In the genomic region with DNA sequence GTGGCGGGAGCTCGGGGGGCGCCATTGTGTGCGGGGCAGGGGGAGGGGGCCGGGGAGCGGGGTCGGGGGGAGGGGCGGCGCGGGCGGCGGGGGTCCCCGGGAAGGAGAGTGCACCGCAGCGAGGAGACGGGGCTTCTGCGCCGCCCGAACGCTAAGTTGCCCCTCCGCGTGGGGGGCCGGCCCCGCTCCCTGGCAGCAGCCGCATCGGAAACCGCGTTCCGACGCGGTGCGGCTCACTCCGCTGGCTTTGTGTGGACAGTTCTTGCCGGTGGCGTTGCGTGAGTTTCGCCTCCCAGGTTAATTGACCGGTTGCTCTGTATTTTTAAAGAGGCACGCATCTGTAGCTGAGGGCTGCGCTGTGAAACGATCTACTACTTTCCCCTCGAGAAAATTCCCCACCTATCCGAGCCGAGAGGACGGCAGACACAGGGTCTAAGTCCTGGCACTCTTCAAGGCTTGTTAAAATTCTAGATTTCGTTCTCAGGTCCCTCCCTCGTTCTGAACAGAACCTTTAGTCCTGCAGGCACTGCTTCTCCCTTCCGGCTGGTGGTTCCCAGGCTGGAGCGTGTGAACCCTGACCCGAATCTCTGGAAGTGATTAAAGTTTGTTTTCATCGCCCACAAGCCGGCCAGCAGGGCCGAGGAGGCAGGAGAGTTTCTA, we compare ENCODE assay signal across 8 cellular contexts. TPM values are rescaled to one million over a fixed set of nuclear protein-coding genes. Genes with fewer than 3 reads are reported as not detected.
A peak's percentile ranks its signal among the peaks of the same experiment; 100 is the strongest.
DNase-seq lines count a peak whose midpoint lies in the region; ATAC-seq and TF ChIP-seq lines count a peak whose summit lies in the region.

No MANE protein-coding gene starts in this region.

- intact Hi-C loops in CD8-positive, alpha-beta T cell (cut with DNase I, micrococcal nuclease), result no loop called here
- intact Hi-C loops in IMR-90 (cut with micrococcal nuclease), result loop anchor here (1.0 kb wide), 2 partner anchors 32 to 37 kb away; no protein-coding TSS in a partner anchor
- intact Hi-C loops in dorsolateral prefrontal cortex (cut with DNase I), result no loop called here
- intact Hi-C loops in CD14-positive monocyte (cut with micrococcal nuclease), result no loop called here

- H3K9me3 ChIP-seq in CD8-positive, alpha-beta T cell (ENCODE audit: low read length), result no peaks in the 10 kb centered on the region
- peaks cover 10% of the 10 kb centered on the region; the same call in 1 of the 2 replicates for H3K9me3 ChIP-seq in IMR-90 (ENCODE audit: control insufficient read depth, insufficient read depth, low read length)
- H3K9me3 ChIP-seq in mesenchymal stem cell (ENCODE audit: control insufficient read depth, low read length), result no peaks in the 10 kb centered on the region

- peak overlapping the region; percentile 18; the same call in 1 of the 2 replicates for H3K9ac ChIP-seq in IMR-90 (ENCODE audit: low read depth, low read length)
- peak overlapping the region; percentile 87 for H3K9ac ChIP-seq in mesenchymal stem cell (ENCODE audit: low read length)

- no peak overlapping the region; the same call in 1 of the 2 replicates for H3K18ac ChIP-seq in IMR-90 (ENCODE audit: low read depth, low read length)
- H3K18ac ChIP-seq in mesenchymal stem cell (ENCODE audit: low read depth in 1 of 2, low read length in 2 of 2), result no peak overlapping the region

- H2BK12ac ChIP-seq in mesenchymal stem cell (ENCODE audit: low read length in 2 of 2), result peak overlapping the region in 1 of 2 experiments; percentile 38

- no peak overlapping the region for H3K27ac ChIP-seq in CD8-positive, alpha-beta T cell (ENCODE audit: low read depth, low read length)
- H3K27ac ChIP-seq in IMR-90 (ENCODE audit: insufficient read depth, low read length) (peak overlapping the region; percentile 27; the same call in 1 of the 2 replicates), dorsolateral prefrontal cortex (peak overlapping the region in 50 of 59 donors; percentile 2 to 90 (median 69)), mesenchymal stem cell (ENCODE audit: low read length, poor library complexity, severe bottlenecking) (no peak overlapping the region), urinary bladder (ENCODE audit: low read depth) (peak overlapping the region; percentile 80)

- H4K20me1 ChIP-seq in IMR-90 (ENCODE audit: insufficient read depth, low read length), result no peaks in the 10 kb centered on the region

- H3K4me1 Mint-ChIP-seq in CD8-positive, alpha-beta T cell (ENCODE audit: low read depth), result peaks cover 15% of the 10 kb centered on the region
- peaks cover 11% of the 10 kb centered on the region for H3K4me1 Mint-ChIP-seq in CD14-positive monocyte

- H4K5ac ChIP-seq in IMR-90 (ENCODE audit: low read depth, low read length), result no peak overlapping the region

- H3K9me1 ChIP-seq in IMR-90 (ENCODE audit: insufficient read depth, low read length), result 0 out of 2 replicates have a peak, but pooled peaks cover 3% of the 10 kb centered on the region

- H3K4me3 Mint-ChIP-seq in CD8-positive, alpha-beta T cell, result peak overlapping the region; percentile 87
- peak overlapping the region in 1 of 2 donors; percentile 89 for H3K4me3 Mint-ChIP-seq in CD14-positive monocyte

- no peak for ATAC-seq in CD8-positive, alpha-beta T cell
- peak; percentile 52 for ATAC-seq in IMR-90 (ENCODE audit: low read depth)

- no peak for DNase-seq in CD8-positive, alpha-beta T cell
- DNase-seq in IMR-90 (peak; percentile 87), dorsolateral prefrontal cortex (peak in 2 of 10 donors; percentile 9 to 26), mesenchymal stem cell (peak; percentile 94), CD14-positive monocyte (ENCODE audit: low spot score) (no peak), NCI-H187 treated with DMSO at 0.1 percent for 48 hours (lab: John Stamatoyannopoulos, UW) (no peak)
- DNase-seq in stimulated activated CD4-positive, alpha-beta T cell treated with anti-CD3 and anti-CD28 coated beads, Interleukin-12 subunit alpha, Interleukin-12 subunit beta, amount 100 ng/mL, for 4 hours, result no peak

- TF ChIP-seq CTCF in CD8-positive, alpha-beta T cell (IDR thresholded peaks at IDR 0.05), result no peak
- no peak for TF ChIP-seq CTCF in IMR-90 (conservative IDR thresholded peaks at IDR 0.05; ENCODE audit: low read depth, low read length)
- TF ChIP-seq CTCF in dorsolateral prefrontal cortex (IDR thresholded peaks at IDR 0.05 in 54 of 56, conservative IDR thresholded peaks at IDR 0.05 in 2 of 56; ENCODE audit: low read depth in 1 of 56, partially characterized antibody in 56 of 56), result no peak
- TF ChIP-seq CTCF in CD14-positive monocyte (IDR thresholded peaks at IDR 0.05), result no peak

- peaks cover 4% of the 10 kb centered on the region for H3K36me3 Mint-ChIP-seq in CD8-positive, alpha-beta T cell
- H3K36me3 Mint-ChIP-seq in CD14-positive monocyte, result peaks cover 3 to 7% of the 10 kb centered on the region in 2 donors

- H3K23ac ChIP-seq in IMR-90 (ENCODE audit: low read depth, low read length), result no peak overlapping the region
- H3K23ac ChIP-seq in mesenchymal stem cell (ENCODE audit: low read length in 2 of 2), result peak overlapping the region in 1 of 2 experiments; percentile 78

- H3K14ac ChIP-seq in IMR-90 (replicated peaks; ENCODE audit: low read depth, low read length) (0 out of 2 replicates have a peak overlapping the region, but pooled peaks have one; percentile 9), mesenchymal stem cell (ENCODE audit: low read length in 2 of 2) (no peak overlapping the region)

- H4K8ac ChIP-seq in IMR-90 (ENCODE audit: low read depth in 2 of 2, low read length in 2 of 2) (no peak overlapping the region), mesenchymal stem cell (ENCODE audit: low read length) (no peak overlapping the region)

- peaks cover 14% of the 10 kb centered on the region for H3K4me1 ChIP-seq in CD8-positive, alpha-beta T cell (ENCODE audit: insufficient read depth, low read length)
- H3K4me1 ChIP-seq in IMR-90 (ENCODE audit: control insufficient read depth, insufficient read depth, low read length), result peaks cover 6% of the 10 kb centered on the region; the same call in 1 of the 2 replicates
- peaks cover 13% of the 10 kb centered on the region for H3K4me1 ChIP-seq in mesenchymal stem cell (ENCODE audit: control insufficient read depth, insufficient read depth, low read depth, low read length)
- H3K4me1 ChIP-seq in urinary bladder (ENCODE audit: insufficient read depth), result peaks cover 4% of the 10 kb centered on the region

- TF ChIP-seq POLR2A in IMR-90 (IDR thresholded peaks at IDR 0.05; ENCODE audit: low read depth, low read length), result no peak

- H2AK5ac ChIP-seq in IMR-90 (ENCODE audit: low read depth, low read length), result no peak overlapping the region
- H2AK5ac ChIP-seq in mesenchymal stem cell (ENCODE audit: low read length, severe bottlenecking), result no peak overlapping the region

- H2BK15ac ChIP-seq in IMR-90 (ENCODE audit: low read depth, low read length) (no peak overlapping the region), mesenchymal stem cell (ENCODE audit: low read depth, poor library complexity, severe bottlenecking) (no peak overlapping the region)

- no peaks in the 10 kb centered on the region for H3K79me1 ChIP-seq in IMR-90 (ENCODE audit: low read depth in 1 of 2, low read length in 2 of 2)
- H3K79me1 ChIP-seq in mesenchymal stem cell (replicated peaks; ENCODE audit: low read length, poor library complexity, severe bottlenecking), result no peaks in the 10 kb centered on the region

- CTCF ChIA-PET in CD8-positive, alpha-beta T cell (lab: Charles Lee), result interaction anchor here (2.1 kb wide), 1 partner anchor 48 kb away, joined by 8 read pairs; no protein-coding TSS in a partner anchor
- CTCF ChIA-PET in IMR-90 (lab: Yijun Ruan, JAX), result interaction anchor here (0.6 to 1.3 kb wide), 3 partner anchors 11 to 65 kb away, joined by 3 read pairs; no protein-coding TSS in a partner anchor

- WGBS in IMR-90 (ENCODE audit: extremely low coverage in 2 of 2, insufficient read length in 1 of 2), 2 experiments, result 5% methylated on average over 16 of the region's 53 CpGs; no CpG with 5 or more reads in 1 of the 2 experiments
- under 1% methylated on average over 40 of the region's 53 CpGs for WGBS in mesenchymal stem cell
- WGBS in urinary bladder, result 2% methylated on average over 44 of the region's 53 CpGs

- H2BK120ac ChIP-seq in IMR-90 (ENCODE audit: low read depth, low read length) (no peak overlapping the region), mesenchymal stem cell (ENCODE audit: low read depth, low read length) (no peak overlapping the region)

- H2BK20ac ChIP-seq in IMR-90 (ENCODE audit: low read depth, low read length), result no peak overlapping the region

- no peak for TF ChIP-seq RAD21 in IMR-90 (IDR thresholded peaks at IDR 0.05; ENCODE audit: low read length)

- dilution Hi-C loops in IMR-90 (cut with HindIII; ENCODE audit: low sequenced_read_pairs, unreplicated experiment), result no loop called here

- H3K36me3 ChIP-seq in CD8-positive, alpha-beta T cell (ENCODE audit: insufficient read depth, low read length), result no peaks in the 10 kb centered on the region
- no peaks in the 10 kb centered on the region for H3K36me3 ChIP-seq in IMR-90 (ENCODE audit: control insufficient read depth, insufficient read depth, low read length)
- no peaks in the 10 kb centered on the region for H3K36me3 ChIP-seq in mesenchymal stem cell (ENCODE audit: control insufficient read depth in 1 of 2, insufficient read depth in 2 of 2, low read depth in 1 of 2, low read length in 2 of 2)
- H3K36me3 ChIP-seq in urinary bladder (ENCODE audit: insufficient read depth), result no peaks in the 10 kb centered on the region

- H2AFZ ChIP-seq in IMR-90 (replicated peaks; ENCODE audit: low read length, poor library complexity), result peak overlapping the region; percentile 64
- H2AFZ ChIP-seq in mesenchymal stem cell (ENCODE audit: low read depth, low read length), result peak overlapping the region; percentile 73

- peaks cover 34% of the 10 kb centered on the region for H3K27me3 ChIP-seq in CD8-positive, alpha-beta T cell (ENCODE audit: insufficient read depth, low read length)
- peaks cover 61% of the 10 kb centered on the region for H3K27me3 ChIP-seq in IMR-90 (ENCODE audit: control insufficient read depth, insufficient read depth, low read length)
- peaks cover 0 to 56% (median 0%) of the 10 kb centered on the region in 45 donors for H3K27me3 ChIP-seq in dorsolateral prefrontal cortex
- H3K27me3 ChIP-seq in mesenchymal stem cell (ENCODE audit: control insufficient read depth in 1 of 2, insufficient read depth in 1 of 2, low read length in 2 of 2), result peaks cover 32 to 55% of the 10 kb centered on the region in 2 experiments

- H3K4me2 ChIP-seq in IMR-90 (ENCODE audit: low read depth, low read length), result peak overlapping the region; percentile 79
- peak overlapping the region; percentile 97 for H3K4me2 ChIP-seq in mesenchymal stem cell (ENCODE audit: low read length, poor library complexity, severe bottlenecking)

- peaks cover 69% of the 10 kb centered on the region for H3K27me3 Mint-ChIP-seq in CD8-positive, alpha-beta T cell (ENCODE audit: low read depth)
- H3K27me3 Mint-ChIP-seq in CD14-positive monocyte (ENCODE audit: low read depth in 3 of 3), result peaks cover 68 to 77% (median 76%) of the 10 kb centered on the region in 3 donors

- peak overlapping the region; percentile 50 for H2AK9ac ChIP-seq in IMR-90 (replicated peaks; ENCODE audit: low read depth, low read length, poor library complexity)

- no peak overlapping the region for H4K91ac ChIP-seq in IMR-90 (ENCODE audit: insufficient read depth, low read depth, low read length)
- no peak overlapping the region for H4K91ac ChIP-seq in mesenchymal stem cell (ENCODE audit: low read length)

- H3K27ac Mint-ChIP-seq in CD8-positive, alpha-beta T cell, result peak overlapping the region; percentile 49
- no peak overlapping the region for H3K27ac Mint-ChIP-seq in CD14-positive monocyte

- peak overlapping the region; percentile 8; the same call in 1 of the 2 replicates for H3K4ac ChIP-seq in IMR-90 (ENCODE audit: low read depth, low read length)
- H3K4ac ChIP-seq in mesenchymal stem cell (ENCODE audit: low read depth in 1 of 2, low read length in 2 of 2), result no peak overlapping the region

- H3K4me3 ChIP-seq in CD8-positive, alpha-beta T cell (ENCODE audit: low read depth, low read length), result peak overlapping the region; percentile 33
- H3K4me3 ChIP-seq in IMR-90 (ENCODE audit: insufficient read depth, low read depth, low read length), result peak overlapping the region; percentile 53
- H3K4me3 ChIP-seq in dorsolateral prefrontal cortex, result peak overlapping the region; percentile 37 to 79 (median 65)
- peak overlapping the region; percentile 58 to 85 for H3K4me3 ChIP-seq in mesenchymal stem cell (ENCODE audit: insufficient read depth in 1 of 2, low read depth in 1 of 2, low read length in 2 of 2)
- H3K4me3 ChIP-seq in urinary bladder (ENCODE audit: low read depth, low read length), result peak overlapping the region; percentile 74

- BruUV-seq in IMR-90 (replicated peaks; lab: Mats Ljungman, UMichigan), result no TSS peak

- no peaks in the 10 kb centered on the region for H3K9me3 Mint-ChIP-seq in CD8-positive, alpha-beta T cell
- peaks cover 0 to 15% (median 10%) of the 10 kb centered on the region in 7 donors for H3K9me3 Mint-ChIP-seq in CD14-positive monocyte

- POLR2A ChIA-PET in CD8-positive, alpha-beta T cell (lab: Charles Lee), result interaction anchor here (1.2 kb wide), 1 partner anchor 10 kb away, joined by 3 read pairs; no protein-coding TSS in a partner anchor
- POLR2A ChIA-PET in IMR-90 (lab: Charles Lee; ENCODE audit: unreplicated experiment), result no interaction called here

- H3K56ac ChIP-seq in IMR-90 (ENCODE audit: extremely low read depth, insufficient read depth, low read length), result no peak overlapping the region

- in situ Hi-C loops in IMR-90 (cut with MboI; ENCODE audit: low sequenced_read_pairs), result no loop called here

- H2BK5ac ChIP-seq in IMR-90 (ENCODE audit: low read depth, low read length, poor library complexity, severe bottlenecking), result no peak overlapping the region
- no peak overlapping the region for H2BK5ac ChIP-seq in mesenchymal stem cell (ENCODE audit: low read depth, low read length, poor library complexity, severe bottlenecking)

RNA-seq across cellular contexts. Expression of a gene that starts 0.9 kb away (rescaled TPM):
- 100 to 1,000 TPM; 163 to 178 TPM for total RNA-seq in CD8-positive, alpha-beta T cell
- total RNA-seq in IMR-90 (2012; rRNA removed) (44.4 and 59.0 TPM in 2 replicates), dorsolateral prefrontal cortex (100 to 1,000 TPM; 147 to 344 (median 238) TPM), urinary bladder (148 TPM)
- polyA plus RNA-seq in IMR-90 (2012; rRNA removed) (32.9 and 33.6 TPM in 2 replicates), urinary bladder (29.8 TPM), CD14-positive monocyte (1 to 10 TPM; 4.6 to 6.1 TPM)
- 15.5 and 18.7 TPM in 2 replicates for polyA plus RNA-seq in IMR-90 (2012; cell fraction: cytosol; rRNA removed)
- 116 and 181 TPM in 2 replicates for polyA plus RNA-seq in IMR-90 (2012; cell fraction: nucleus; rRNA removed; ENCODE audit: low replicate concordance)
- 22.3 TPM for polyA plus RNA-seq in mesenchymal stem cell (2013, experiment 1 of 2)
- polyA plus RNA-seq in mesenchymal stem cell (2013, experiment 2 of 2), result 22.1 TPM

Comparison
In these comparisons a context has a peak if more than half of its experiments do, and no peak if none do; other contexts are left out.
1. DNase-seq: peak in IMR-90 (single experiment) and mesenchymal stem cell (single experiment); none in CD8-positive, alpha-beta T cell (0 of 7), stimulated activated CD4-positive, alpha-beta T cell treated with anti-CD3 and anti-CD28 coated beads, Interleukin-12 subunit alpha, Interleukin-12 subunit beta, amount 100 ng/mL, for 4 hours (single experiment), CD14-positive monocyte (single experiment) and NCI-H187 treated with DMSO at 0.1 percent for 48 hours (single experiment).
2. H3K27ac ChIP-seq: peak in IMR-90 (single experiment), dorsolateral prefrontal cortex (50 of 59) and urinary bladder (single experiment); none in CD8-positive, alpha-beta T cell (single experiment) and mesenchymal stem cell (single experiment).
3. Peak in every context shown above with its lines, with median percentiles within 50 percentile points of each other: H3K4me3 ChIP-seq.